In the genomic region with DNA sequence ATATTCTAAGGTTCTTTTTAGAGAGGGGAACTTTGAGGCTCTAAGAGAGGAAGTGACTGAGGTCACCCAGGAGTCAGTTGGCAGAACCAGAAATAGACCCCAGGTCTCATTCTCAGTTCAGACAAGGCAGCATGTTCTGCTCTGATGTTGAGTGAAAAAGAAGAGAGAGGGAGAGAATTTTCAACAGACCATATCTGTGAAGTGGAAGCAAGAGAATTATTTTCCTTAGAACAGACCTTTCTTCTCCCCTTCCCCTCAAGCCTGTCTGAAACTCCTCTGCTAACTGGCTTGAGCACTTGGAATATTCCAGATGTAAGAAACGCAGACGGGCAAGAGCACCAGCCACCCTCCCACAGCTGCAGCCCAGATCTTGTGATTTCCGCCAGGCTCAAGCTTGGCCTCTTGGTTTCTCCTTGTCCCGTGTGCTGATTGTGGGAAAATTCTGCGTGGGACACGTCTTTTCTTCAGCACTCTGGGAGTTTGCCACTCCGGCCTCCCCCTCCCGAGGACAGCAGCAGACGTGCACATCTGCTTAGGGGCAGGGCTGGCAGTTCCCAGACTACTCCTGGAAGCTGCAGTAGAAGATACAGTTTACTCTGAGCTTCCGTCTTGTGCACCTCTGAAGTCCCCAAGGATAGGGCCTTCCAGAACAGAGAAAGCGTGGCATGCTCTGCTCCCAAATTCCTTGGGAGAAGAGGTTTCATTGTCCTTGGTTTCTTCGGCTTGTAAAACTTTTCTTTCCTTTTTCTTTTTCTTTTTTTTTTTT, we compare ENCODE assay signal across 8 cellular contexts. TPM values are rescaled to one million over a fixed set of nuclear protein-coding genes. Genes with fewer than 3 reads are reported as not detected.
A peak's percentile ranks its signal among the peaks of the same experiment; 100 is the strongest.
DNase-seq lines count a peak whose midpoint lies in the region; ATAC-seq and TF ChIP-seq lines count a peak whose summit lies in the region.

No MANE protein-coding gene starts in this region.

- DNase-seq in activated naive CD4-positive, alpha-beta T cell treated with anti-CD3 and anti-CD28 coated beads, Interleukin-2, amount 10 ng/mL, durations not matched to agents 7 days and 5 days, result no peak
- no peak for DNase-seq in activated naive CD4-positive, alpha-beta T cell treated with Interleukin-2 at 50 U/mL for 16 hours
- DNase-seq in SIG-M5 (lab: John Stamatoyannopoulos, UW) (peak; percentile 32), ovary (no peak), amniotic stem cell (lab: John Stamatoyannopoulos, UW) (no peak), DMS 273 (lab: John Stamatoyannopoulos, UW; ENCODE audit: unreplicated experiment) (no peak)

- TF ChIP-seq CTCF in ovary (IDR thresholded peaks at IDR 0.05), result no peak

- intact Hi-C loops in ovary (cut with DNase I), result no loop called here

- CTCF ChIA-PET in activated naive CD4-positive, alpha-beta T cell treated with anti-CD3 and anti-CD28 coated beads, Interleukin-2, amount 10 ng/mL, durations not matched to agents 7 days and 5 days (lab: Charles Lee), result interaction anchor here (0.8 to 2.9 kb wide), 6 partner anchors 7 to 167 kb away, joined by 3 to 6 read pairs (median 3); no protein-coding TSS in a partner anchor

- no peaks in the 10 kb centered on the region for H3K4me1 ChIP-seq in ovary (ENCODE audit: insufficient read depth)

- no peaks in the 10 kb centered on the region for H3K27me3 ChIP-seq in ovary

- no peak overlapping the region for H3K27ac ChIP-seq in ovary

- no peaks in the 10 kb centered on the region for H3K9me3 ChIP-seq in ovary

- H3K4me1 Mint-ChIP-seq in activated naive CD4-positive, alpha-beta T cell treated with anti-CD3 and anti-CD28 coated beads, Interleukin-2, amount 10 ng/mL, durations not matched to agents 7 days and 5 days, result peaks cover 45% of the 10 kb centered on the region
- H3K4me1 Mint-ChIP-seq in stimulated activated naive CD8-positive, alpha-beta T cell treated with anti-CD3 and anti-CD28 coated beads, Interleukin-15, Interleukin-2, amounts not matched to agents 100 ng/mL and 50 ng/mL, for 24 hours (ENCODE audit: low read depth), result peaks cover 83% of the 10 kb centered on the region

- no peaks in the 10 kb centered on the region for H3K36me3 ChIP-seq in ovary

- H3K27ac Mint-ChIP-seq in activated naive CD4-positive, alpha-beta T cell treated with anti-CD3 and anti-CD28 coated beads, Interleukin-2, amount 10 ng/mL, durations not matched to agents 7 days and 5 days, result peak overlapping the region; percentile 30
- peak overlapping the region; percentile 96 for H3K27ac Mint-ChIP-seq in stimulated activated naive CD8-positive, alpha-beta T cell treated with anti-CD3 and anti-CD28 coated beads, Interleukin-15, Interleukin-2, amounts not matched to agents 100 ng/mL and 50 ng/mL, for 24 hours

- peak; percentile 80 for ATAC-seq in HG02970 (IDR thresholded peaks at IDR 0.05; ENCODE audit: low FRiP score, unreplicated experiment)

- no peak for TF ChIP-seq POLR2A in ovary (IDR thresholded peaks at IDR 0.05)

- peak overlapping the region; percentile 16 for H3K4me3 Mint-ChIP-seq in activated naive CD4-positive, alpha-beta T cell treated with anti-CD3 and anti-CD28 coated beads, Interleukin-2, amount 10 ng/mL, durations not matched to agents 7 days and 5 days
- H3K4me3 Mint-ChIP-seq in stimulated activated naive CD8-positive, alpha-beta T cell treated with anti-CD3 and anti-CD28 coated beads, Interleukin-15, Interleukin-2, amounts not matched to agents 100 ng/mL and 50 ng/mL, for 24 hours, result peak overlapping the region; percentile 72

- H3K4me3 ChIP-seq in ovary, result no peak overlapping the region

- 62 to 77% (median 64%) methylated on average over 12 of the region's 12 CpGs for WGBS in ovary, 3 donors

- peaks cover 4% of the 10 kb centered on the region for H3K9me3 Mint-ChIP-seq in activated naive CD4-positive, alpha-beta T cell treated with anti-CD3 and anti-CD28 coated beads, Interleukin-2, amount 10 ng/mL, durations not matched to agents 7 days and 5 days
- H3K9me3 Mint-ChIP-seq in stimulated activated naive CD8-positive, alpha-beta T cell treated with anti-CD3 and anti-CD28 coated beads, Interleukin-15, Interleukin-2, amounts not matched to agents 100 ng/mL and 50 ng/mL, for 24 hours, result no peaks in the 10 kb centered on the region

- no peaks in the 10 kb centered on the region for H3K27me3 Mint-ChIP-seq in activated naive CD4-positive, alpha-beta T cell treated with anti-CD3 and anti-CD28 coated beads, Interleukin-2, amount 10 ng/mL, durations not matched to agents 7 days and 5 days
- no peaks in the 10 kb centered on the region for H3K27me3 Mint-ChIP-seq in stimulated activated naive CD8-positive, alpha-beta T cell treated with anti-CD3 and anti-CD28 coated beads, Interleukin-15, Interleukin-2, amounts not matched to agents 100 ng/mL and 50 ng/mL, for 24 hours

- TF ChIP-seq EP300 in ovary (IDR thresholded peaks at IDR 0.05), result no peak

- peaks cover 8% of the 10 kb centered on the region for H3K36me3 Mint-ChIP-seq in activated naive CD4-positive, alpha-beta T cell treated with anti-CD3 and anti-CD28 coated beads, Interleukin-2, amount 10 ng/mL, durations not matched to agents 7 days and 5 days
- no peaks in the 10 kb centered on the region for H3K36me3 Mint-ChIP-seq in stimulated activated naive CD8-positive, alpha-beta T cell treated with anti-CD3 and anti-CD28 coated beads, Interleukin-15, Interleukin-2, amounts not matched to agents 100 ng/mL and 50 ng/mL, for 24 hours (ENCODE audit: low read depth)

RNA-seq across cellular contexts. Expression of a gene that starts 22.7 kb away (rescaled TPM):
- total RNA-seq in ovary, result 1 to 10 TPM; 1.8 to 7.5 (median 3.3) TPM
- polyA plus RNA-seq in ovary, result 1 to 10 TPM in 1 of 2 donors, under 1 TPM in 1; 0.59 to 6.5 TPM
